In the genomic region with DNA sequence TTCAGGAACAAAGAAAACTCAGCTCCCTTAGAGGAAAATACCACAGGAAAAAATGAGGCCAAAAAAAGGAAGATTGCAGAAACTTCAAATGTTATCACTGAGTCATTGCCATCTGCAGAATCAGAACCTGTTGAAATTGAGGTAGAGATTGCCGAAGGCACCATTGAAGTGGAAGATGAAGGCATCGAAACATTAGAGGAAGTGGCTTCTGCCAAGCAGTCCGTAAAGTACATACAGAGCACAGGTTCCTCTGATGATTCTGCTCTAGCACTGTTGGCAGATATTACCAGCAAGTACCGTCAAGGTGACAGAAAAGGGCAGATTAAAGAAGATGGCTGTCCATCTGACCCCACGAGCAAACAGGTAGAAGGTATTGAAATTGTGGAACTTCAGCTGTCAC, we compare ENCODE assay signal across 12 cellular contexts. TPM values are rescaled to one million over a fixed set of nuclear protein-coding genes. Genes with fewer than 3 reads are reported as not detected.
DNase-seq lines count a peak whose midpoint lies in the region; ATAC-seq and TF ChIP-seq lines count a peak whose summit lies in the region.
"Had no signal": no experiment of that assay in that cellular context is flagged by ENCODE, and none has a peak within 500 bp of the region (broad histone marks: within the 10 kb centered on the region; RNA-seq: fewer than 3 reads in every experiment).

No MANE protein-coding gene starts in this region.

- intact Hi-C loops in left ventricle myocardium superior (cut with micrococcal nuclease), result no loop called here

- POLR2A ChIA-PET in naive thymus-derived CD8-positive, alpha-beta T cell (lab: Charles Lee), result interaction anchor here (2.4 kb wide), 1 partner anchor 323 kb away, joined by 10 read pairs; a partner anchor contains a TSS

- no peaks in the 10 kb centered on the region for H3K9me3 Mint-ChIP-seq in naive thymus-derived CD8-positive, alpha-beta T cell

- H3K27ac Mint-ChIP-seq in naive thymus-derived CD8-positive, alpha-beta T cell, result peak overlapping the region; percentile 31 to 90 (median 72)

- H3K4me3 Mint-ChIP-seq in naive thymus-derived CD8-positive, alpha-beta T cell, result peak overlapping the region in 7 of 10 donors; percentile 9 to 55 (median 37)

- peaks cover 82% of the 10 kb centered on the region for H3K36me3 ChIP-seq in KOPT-K1 (ENCODE audit: insufficient read depth, low read length)

- peaks cover 19 to 38% (median 30%) of the 10 kb centered on the region in 4 donors for H3K4me1 Mint-ChIP-seq in naive thymus-derived CD8-positive, alpha-beta T cell

- H3K27ac ChIP-seq in KOPT-K1 (ENCODE audit: low read depth, low read length, poor library complexity, severe bottlenecking) (peak overlapping the region; percentile 35), VCaP (peak overlapping the region; percentile 43)

- TF ChIP-seq CTCF in VCaP (conservative IDR thresholded peaks at IDR 0.05) (no peak), omental fat pad (IDR thresholded peaks at IDR 0.05) (no peak)

- no peaks in the 10 kb centered on the region for H3K27me3 Mint-ChIP-seq in naive thymus-derived CD8-positive, alpha-beta T cell

- peak; percentile 95 to 97 for ATAC-seq in naive thymus-derived CD8-positive, alpha-beta T cell
- no peak for ATAC-seq in left ventricle myocardium superior
- no peak for ATAC-seq in omental fat pad (ENCODE audit: low FRiP score)
- ATAC-seq: HCT116 had no signal

- peaks cover 5 to 74% (median 36%) of the 10 kb centered on the region in 3 donors for H3K36me3 Mint-ChIP-seq in naive thymus-derived CD8-positive, alpha-beta T cell

- no peaks in the 10 kb centered on the region for H3K9me3 ChIP-seq in KOPT-K1 (ENCODE audit: insufficient read depth, low read length, poor library complexity, severe bottlenecking)

- peak; percentile 20 for DNase-seq in activated CD8-positive, alpha-beta memory T cell treated with anti-CD3 and anti-CD28 coated beads, Interleukin-2, amount 50 U/mL, for 4 hours
- DNase-seq in activated CD8-positive, alpha-beta memory T cell treated with anti-CD3 and anti-CD28 coated beads for 24 hours, result no peak
- peak in 8 of 10 donors; percentile 2 to 64 (median 26) for DNase-seq in naive thymus-derived CD8-positive, alpha-beta T cell
- DNase-seq in left ventricle myocardium superior (no peak), NCI-H1092 treated with DMSO at 0.1 percent for 48 hours (lab: John Stamatoyannopoulos, UW) (no peak), omental fat pad (ENCODE audit: low spot score) (no peak)
- DNase-seq: DMS79; effector CD8-positive, alpha-beta T cell; SHP77 treated with DMSO at 0.1 percent for 48 hours had no signal

RNA-seq across cellular contexts. Expression of a gene that starts 30.8 kb away (rescaled TPM):
- total RNA-seq in naive thymus-derived CD8-positive, alpha-beta T cell, result under 1 TPM; 0.26 to 0.74 TPM
- not detected for polyA plus RNA-seq in naive thymus-derived CD8-positive, alpha-beta T cell
- 0.20 TPM for total RNA-seq in left ventricle myocardium superior
- total RNA-seq in omental fat pad, result under 1 TPM in 3 of 4 donors, not detected in 1; 0.12 to 0.79 (median 0.19) TPM

RNA-seq across cellular contexts. Expression of a gene that starts 40.5 kb away (rescaled TPM):
- 10 to 100 TPM; 88.1 to 90.4 TPM for total RNA-seq in naive thymus-derived CD8-positive, alpha-beta T cell
- polyA plus RNA-seq in naive thymus-derived CD8-positive, alpha-beta T cell, result 10 to 100 TPM; 51.8 to 57.1 (median 55.5) TPM
- total RNA-seq in left ventricle myocardium superior, result 14.5 TPM
- 10 to 100 TPM; 31.9 to 41.8 (median 35.3) TPM for total RNA-seq in omental fat pad

Comparison
In these comparisons a context has a peak if more than half of its experiments do, and no peak if none do; other contexts are left out.
1. DNase-seq: peak in activated CD8-positive, alpha-beta memory T cell treated with anti-CD3 and anti-CD28 coated beads, Interleukin-2, amount 50 U/mL, for 4 hours (single experiment) and naive thymus-derived CD8-positive, alpha-beta T cell (8 of 10); none in activated CD8-positive, alpha-beta memory T cell treated with anti-CD3 and anti-CD28 coated beads for 24 hours (single experiment), left ventricle myocardium superior (single experiment), NCI-H1092 treated with DMSO at 0.1 percent for 48 hours (single experiment) and omental fat pad (single experiment).
2. ATAC-seq: peak in naive thymus-derived CD8-positive, alpha-beta T cell (2 of 2); none in left ventricle myocardium superior (single experiment) and omental fat pad (single experiment).